ENCODE assay signal across 1 cellular context in genomic region chr3:48465531-48466378, GRCh38.
TF ChIP-seq lines count a peak whose summit lies in the region.

No MANE protein-coding gene starts in this region.

TF ChIP-seq in K562, 482 proteins besides CTCF, POLR2A, EP300 and RAD21 (continued from another document and continues in another):
- TF ChIP-seq RBM15 (IDR thresholded peaks at IDR 0.05; ENCODE audit: insufficient read depth, low read length) (no peak), MITF (IDR thresholded peaks at IDR 0.05) (no peak), XRCC3 (IDR thresholded peaks at IDR 0.05) (no peak), HEY1 (CRISPR knock-in tag; IDR thresholded peaks at IDR 0.05; ENCODE audit: borderline replicate concordance) (no peak), CUX1 (CRISPR knock-in tag; IDR thresholded peaks at IDR 0.05) (no peak), JUND (IDR thresholded peaks at IDR 0.05; ENCODE audit: borderline replicate concordance, low read depth, low read length) (peak; percentile 67), JUND (tag; IDR thresholded peaks at IDR 0.05; ENCODE audit: borderline replicate concordance, low read depth, low read length) (no peak; the same call in 2 of the 3 replicates), NRF1 (conservative IDR thresholded peaks at IDR 0.05 in 1 of 2, IDR thresholded peaks at IDR 0.05 in 1 of 2) (peak; percentile 22 to 57; a peak in 3 of 4 replicates), NCOA6 (IDR thresholded peaks at IDR 0.05) (no peak), ZC3H4 (CRISPR knock-in tag; IDR thresholded peaks at IDR 0.05; ENCODE audit: borderline replicate concordance) (no peak), NFE2 (IDR thresholded peaks at IDR 0.05; ENCODE audit: low read depth) (peak; percentile 97), ZNF197 (CRISPR knock-in tag; IDR thresholded peaks at IDR 0.05; ENCODE audit: low read depth) (no peak), SMARCE1 (IDR thresholded peaks at IDR 0.05) (no peak), ZNF277 (CRISPR knock-in tag; IDR thresholded peaks at IDR 0.05; ENCODE audit: borderline replicate concordance) (no peak), ZNF408 (CRISPR knock-in tag; IDR thresholded peaks at IDR 0.05; ENCODE audit: low read depth) (no peak), HDAC1 (IDR thresholded peaks at IDR 0.05) (no peak; a peak in 1 of 4 replicates), ZNF311 (CRISPR knock-in tag; IDR thresholded peaks at IDR 0.05) (no peak), ZNF589 (CRISPR knock-in tag; IDR thresholded peaks at IDR 0.05; ENCODE audit: low read depth) (no peak), SNIP1 (IDR thresholded peaks at IDR 0.05; ENCODE audit: low read depth) (no peak), ID3 (CRISPR knock-in tag; IDR thresholded peaks at IDR 0.05) (no peak), ID3 (tag; IDR thresholded peaks at IDR 0.05) (no peak), FOXJ2 (tag; IDR thresholded peaks at IDR 0.05) (peak; percentile 98), FOSL1 (tag; conservative IDR thresholded peaks at IDR 0.05) (peak; percentile 36; the same call in 1 of the 2 replicates), YY1 (IDR thresholded peaks at IDR 0.05; ENCODE audit: borderline replicate concordance in 1 of 3, control insufficient read depth in 1 of 3, extremely low read depth in 1 of 3, insufficient read depth in 3 of 3, insufficient read length in 1 of 3, insufficient replicate concordance in 2 of 3, low read depth in 1 of 3, low read length in 2 of 3) (peak in 1 of 3 experiments; percentile 4), NCOA4 (IDR thresholded peaks at IDR 0.05; ENCODE audit: partially characterized antibody) (no peak), ARID4B (CRISPR knock-in tag; IDR thresholded peaks at IDR 0.05) (no peak), TCF7 (IDR thresholded peaks at IDR 0.05; ENCODE audit: borderline replicate concordance) (no peak), ZNF184 (CRISPR knock-in tag; IDR thresholded peaks at IDR 0.05) (no peak), CBX1 (IDR thresholded peaks at IDR 0.05; ENCODE audit: low read depth) (no peak), HOXB6 (CRISPR knock-in tag; IDR thresholded peaks at IDR 0.05; ENCODE audit: borderline replicate concordance) (no peak), NR1H2 (CRISPR knock-in tag; IDR thresholded peaks at IDR 0.05) (no peak), ZNF175 (CRISPR knock-in tag; IDR thresholded peaks at IDR 0.05; ENCODE audit: low read depth) (no peak), MNT (conservative IDR thresholded peaks at IDR 0.05) (no peak; a peak in 1 of 4 replicates), CBX8 (IDR thresholded peaks at IDR 0.05; ENCODE audit: borderline replicate concordance, extremely low read depth, low read depth, low read length, poor library complexity, severe bottlenecking) (no peak), MTA3 (IDR thresholded peaks at IDR 0.05; ENCODE audit: borderline replicate concordance) (no peak), ETS1 (conservative IDR thresholded peaks at IDR 0.05; ENCODE audit: control insufficient read depth, low read depth, low read length) (no peak), TBP (optimal IDR thresholded peaks at IDR 0.05; ENCODE audit: low read depth, low read length) (peak; percentile 9), KLF10 (CRISPR knock-in tag; IDR thresholded peaks at IDR 0.05) (no peak), ZNF583 (CRISPR knock-in tag; IDR thresholded peaks at IDR 0.05) (no peak), MCM7 (IDR thresholded peaks at IDR 0.05) (no peak), MEF2A (IDR thresholded peaks at IDR 0.05; ENCODE audit: control insufficient read depth, low read depth, low read length) (no peak), ZNF766 (CRISPR knock-in tag; conservative IDR thresholded peaks at IDR 0.05) (no peak), SMARCB1 (IDR thresholded peaks at IDR 0.05; ENCODE audit: insufficient read length, low read depth) (no peak), MAFG (tag; conservative IDR thresholded peaks at IDR 0.05) (peak; percentile 90), ZSCAN29 (IDR thresholded peaks at IDR 0.05) (no peak), RB1 (IDR thresholded peaks at IDR 0.05; ENCODE audit: low read depth) (no peak), TAL1 (IDR thresholded peaks at IDR 0.05) (no peak), ZNF3 (CRISPR knock-in tag; IDR thresholded peaks at IDR 0.05) (no peak), DNMT1 (IDR thresholded peaks at IDR 0.05) (no peak), ADNP (tag; IDR thresholded peaks at IDR 0.05) (no peak), CTBP1 (IDR thresholded peaks at IDR 0.05; ENCODE audit: borderline replicate concordance) (peak; percentile 82), CCNT2 (IDR thresholded peaks at IDR 0.05; ENCODE audit: borderline replicate concordance, extremely low read depth, insufficient read length, low read depth, low read length) (no peak), RBM22 (IDR thresholded peaks at IDR 0.05; ENCODE audit: low read depth, low read length, poor library complexity, severe bottlenecking) (no peak), ZNF584 (CRISPR knock-in tag; IDR thresholded peaks at IDR 0.05; ENCODE audit: low read depth) (no peak), ZNF121 (CRISPR knock-in tag; conservative IDR thresholded peaks at IDR 0.05) (no peak), ZNF79 (CRISPR knock-in tag; IDR thresholded peaks at IDR 0.05; ENCODE audit: low read depth) (no peak), ZNF165 (CRISPR knock-in tag; IDR thresholded peaks at IDR 0.05; ENCODE audit: borderline replicate concordance) (no peak)
- TF ChIP-seq, protein P1, sequence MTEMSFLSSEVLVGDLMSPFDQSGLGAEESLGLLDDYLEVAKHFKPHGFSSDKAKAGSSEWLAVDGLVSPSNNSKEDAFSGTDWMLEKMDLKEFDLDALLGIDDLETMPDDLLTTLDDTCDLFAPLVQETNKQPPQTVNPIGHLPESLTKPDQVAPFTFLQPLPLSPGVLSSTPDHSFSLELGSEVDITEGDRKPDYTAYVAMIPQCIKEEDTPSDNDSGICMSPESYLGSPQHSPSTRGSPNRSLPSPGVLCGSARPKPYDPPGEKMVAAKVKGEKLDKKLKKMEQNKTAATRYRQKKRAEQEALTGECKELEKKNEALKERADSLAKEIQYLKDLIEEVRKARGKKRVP (CRISPR knock-in tag; IDR thresholded peaks at IDR 0.05), result no peak
